Comparison of ENCODE assay signal across 31 cellular contexts in genomic region chr6:34280216-34280615, GRCh38.
"Had no signal": no experiment of that assay in that cellular context is flagged by ENCODE, and none has a peak within 500 bp of the region (broad histone marks: within the 10 kb centered on the region; RNA-seq: fewer than 3 reads in every experiment).

No MANE protein-coding gene starts in this region.

- H3K27me3 ChIP-seq: brain microvascular endothelial cell, heart left ventricle had no signal

- H3K27ac ChIP-seq: brain microvascular endothelial cell, heart left ventricle had no signal

- FAIRE-seq: astrocyte, bronchial epithelial cell, endometrium, frontal cortex had no signal

- DNase-seq: activated CD4-positive, alpha-beta memory T cell treated with anti-CD3 and anti-CD28 coated beads, Interleukin-2, amount 10 ng/mL, durations not matched to agents 7 days and 5 days; activated CD4-positive, alpha-beta T cell treated with anti-CD3 and anti-CD28 coated beads for 1 hour; activated CD4-positive, alpha-beta T cell treated with anti-CD3 and anti-CD28 coated beads for 4 hours; activated CD4-positive, alpha-beta T cell treated with anti-CD3 and anti-CD28 coated beads, Interleukin-2, amount 10 ng/mL, durations not matched to agents 7 days and 5 days; activated CD4-positive, alpha-beta T cell treated with anti-CD3 and anti-CD28 coated beads, Interleukin-2, amount 50 U/mL, for 4 hours; activated CD8-positive, alpha-beta memory T cell treated with anti-CD3 and anti-CD28 coated beads, Interleukin-2, amount 50 U/mL, for 48 hours; activated gamma-delta T cell; activated naive CD4-positive, alpha-beta T cell; activated naive CD4-positive, alpha-beta T cell treated with anti-CD3 and anti-CD28 coated beads, Interleukin-2, amount 50 U/mL, for 16 hours; activated T-cell treated with anti-CD3 and anti-CD28 coated beads for 4 hours; activated T-cell treated with anti-CD3 and anti-CD28 coated beads, Interleukin-2, amount 50 U/mL, for 24 hours; activated T-cell treated with anti-CD3 and anti-CD28 coated beads, Interleukin-2, amount 50 U/mL, for 72 hours; amniotic stem cell; anterior cingulate cortex; brain microvascular endothelial cell; cortex of kidney; effector CD8-positive, alpha-beta T cell; foreskin fibroblast; glutamatergic neuron; heart left ventricle; T-helper 1 cell; T-helper 17 cell; T1000 had no signal

- H3K9me3 ChIP-seq: heart left ventricle had no signal

- H3K4me1 Mint-ChIP-seq: central memory CD8-positive, alpha-beta T cell had no signal

- ATAC-seq: activated T-cell treated with anti-CD3 and anti-CD28 coated beads, Interleukin-2, amount 50 U/mL, for 72 hours; esophagus mucosa; heart left ventricle; T-helper 17 cell had no signal

- H3K27ac Mint-ChIP-seq: activated CD4-positive, alpha-beta memory T cell treated with anti-CD3 and anti-CD28 coated beads, Interleukin-2, amount 10 ng/mL, durations not matched to agents 7 days and 5 days; activated CD4-positive, alpha-beta T cell treated with anti-CD3 and anti-CD28 coated beads, Interleukin-2, amount 10 ng/mL, durations not matched to agents 7 days and 5 days; activated naive CD8-positive, alpha-beta T cell; activated T-cell treated with anti-CD3 and anti-CD28 coated beads, Interleukin-2, amount 50 U/mL, for 72 hours; T-helper 17 cell; T-helper 2 cell treated with Interferon-gamma antibody and Interleukin-4, amounts not matched to agents 5 μg/mL and 100 μg/mL, for 36 hours had no signal

- H3K27me3 Mint-ChIP-seq: activated CD4-positive, alpha-beta memory T cell treated with anti-CD3 and anti-CD28 coated beads, Interleukin-2, amount 10 ng/mL, durations not matched to agents 7 days and 5 days; activated CD4-positive, alpha-beta T cell treated with anti-CD3 and anti-CD28 coated beads, Interleukin-2, amount 10 ng/mL, durations not matched to agents 7 days and 5 days; activated naive CD8-positive, alpha-beta T cell; activated T-cell treated with anti-CD3 and anti-CD28 coated beads, Interleukin-2, amount 50 U/mL, for 24 hours; central memory CD8-positive, alpha-beta T cell; T-helper 17 cell had no signal

- H3K4me3 Mint-ChIP-seq: activated CD4-positive, alpha-beta memory T cell treated with anti-CD3 and anti-CD28 coated beads, Interleukin-2, amount 10 ng/mL, durations not matched to agents 7 days and 5 days; activated CD4-positive, alpha-beta T cell treated with anti-CD3 and anti-CD28 coated beads, Interleukin-2, amount 10 ng/mL, durations not matched to agents 7 days and 5 days; activated naive CD8-positive, alpha-beta T cell; activated T-cell treated with anti-CD3 and anti-CD28 coated beads, Interleukin-2, amount 50 U/mL, for 24 hours; activated T-cell treated with anti-CD3 and anti-CD28 coated beads, Interleukin-2, amount 50 U/mL, for 72 hours; central memory CD8-positive, alpha-beta T cell; T-helper 17 cell; T-helper 2 cell treated with Interferon-gamma antibody and Interleukin-4, amounts not matched to agents 5 μg/mL and 100 μg/mL, for 36 hours had no signal

- H3K4me3 ChIP-seq: heart left ventricle had no signal

- H3K9me3 Mint-ChIP-seq: activated CD4-positive, alpha-beta memory T cell treated with anti-CD3 and anti-CD28 coated beads, Interleukin-2, amount 10 ng/mL, durations not matched to agents 7 days and 5 days; activated CD4-positive, alpha-beta T cell treated with anti-CD3 and anti-CD28 coated beads, Interleukin-2, amount 10 ng/mL, durations not matched to agents 7 days and 5 days; activated T-cell treated with anti-CD3 and anti-CD28 coated beads, Interleukin-2, amount 50 U/mL, for 24 hours; activated T-cell treated with anti-CD3 and anti-CD28 coated beads, Interleukin-2, amount 50 U/mL, for 72 hours; central memory CD8-positive, alpha-beta T cell; T-helper 2 cell treated with Interferon-gamma antibody and Interleukin-4, amounts not matched to agents 5 μg/mL and 100 μg/mL, for 36 hours had no signal
